In the genomic region with DNA sequence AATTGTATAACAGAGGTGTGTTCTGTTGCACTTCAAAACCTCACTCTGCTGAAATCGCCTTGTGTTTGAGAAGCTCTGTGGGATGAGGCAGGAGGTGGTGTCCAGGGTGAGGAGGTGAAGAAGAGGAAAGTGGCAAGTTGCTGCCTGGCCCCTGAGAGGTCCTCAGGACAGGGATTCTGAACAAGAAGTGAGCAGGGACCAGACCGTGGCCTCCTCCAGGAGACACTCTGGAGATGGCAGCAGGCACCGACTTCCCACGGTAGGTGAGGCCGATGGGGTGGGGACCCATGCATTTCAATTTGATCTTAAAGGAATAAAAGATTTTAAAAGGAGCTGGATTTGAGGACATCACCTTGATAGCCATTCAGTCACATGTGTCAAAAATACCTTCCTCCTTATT, we compare ENCODE assay signal across 1 cellular context.
TF ChIP-seq lines count a peak whose summit lies in the region.

No MANE protein-coding gene starts in this region.

TF ChIP-seq in IMR-90, 13 proteins besides CTCF, POLR2A, EP300 and RAD21:
- TF ChIP-seq, protein P1, sequence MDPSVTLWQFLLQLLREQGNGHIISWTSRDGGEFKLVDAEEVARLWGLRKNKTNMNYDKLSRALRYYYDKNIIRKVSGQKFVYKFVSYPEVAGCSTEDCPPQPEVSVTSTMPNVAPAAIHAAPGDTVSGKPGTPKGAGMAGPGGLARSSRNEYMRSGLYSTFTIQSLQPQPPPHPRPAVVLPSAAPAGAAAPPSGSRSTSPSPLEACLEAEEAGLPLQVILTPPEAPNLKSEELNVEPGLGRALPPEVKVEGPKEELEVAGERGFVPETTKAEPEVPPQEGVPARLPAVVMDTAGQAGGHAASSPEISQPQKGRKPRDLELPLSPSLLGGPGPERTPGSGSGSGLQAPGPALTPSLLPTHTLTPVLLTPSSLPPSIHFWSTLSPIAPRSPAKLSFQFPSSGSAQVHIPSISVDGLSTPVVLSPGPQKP (IDR thresholded peaks at IDR 0.05; ENCODE audit: borderline replicate concordance, low read depth, low read length) = no peak
- TF ChIP-seq, protein P2, sequence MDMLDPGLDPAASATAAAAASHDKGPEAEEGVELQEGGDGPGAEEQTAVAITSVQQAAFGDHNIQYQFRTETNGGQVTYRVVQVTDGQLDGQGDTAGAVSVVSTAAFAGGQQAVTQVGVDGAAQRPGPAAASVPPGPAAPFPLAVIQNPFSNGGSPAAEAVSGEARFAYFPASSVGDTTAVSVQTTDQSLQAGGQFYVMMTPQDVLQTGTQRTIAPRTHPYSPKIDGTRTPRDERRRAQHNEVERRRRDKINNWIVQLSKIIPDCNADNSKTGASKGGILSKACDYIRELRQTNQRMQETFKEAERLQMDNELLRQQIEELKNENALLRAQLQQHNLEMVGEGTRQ (IDR thresholded peaks at IDR 0.05; ENCODE audit: low read depth, low read length) = no peak
- no peak for TF ChIP-seq BHLHE40 (IDR thresholded peaks at IDR 0.05; ENCODE audit: low read depth, low read length)
- no peak for TF ChIP-seq CEBPB (IDR thresholded peaks at IDR 0.05; ENCODE audit: low read depth, low read length)
- no peak for TF ChIP-seq RCOR1 (IDR thresholded peaks at IDR 0.05; ENCODE audit: insufficient replicate concordance, low read length)
- no peak for TF ChIP-seq MAZ (IDR thresholded peaks at IDR 0.05; ENCODE audit: borderline replicate concordance, low read depth, low read length)
- no peak for TF ChIP-seq RFX5 (IDR thresholded peaks at IDR 0.05; ENCODE audit: low read depth, low read length)
- no peak for TF ChIP-seq FOS (IDR thresholded peaks at IDR 0.05; ENCODE audit: low read depth, low read length)
- no peak for TF ChIP-seq NFE2L2 (IDR thresholded peaks at IDR 0.05; ENCODE audit: low read depth, low read length)
- TF ChIP-seq MAFK (IDR thresholded peaks at IDR 0.05; ENCODE audit: low read depth, low read length) = no peak
- no peak for TF ChIP-seq SMC3 (IDR thresholded peaks at IDR 0.05; ENCODE audit: low read depth, low read length)
- TF ChIP-seq MXI1 (IDR thresholded peaks at IDR 0.05; ENCODE audit: borderline replicate concordance, low read depth, low read length) = no peak
